ENCODE assay signal across 14 cellular contexts in the genomic region with DNA sequence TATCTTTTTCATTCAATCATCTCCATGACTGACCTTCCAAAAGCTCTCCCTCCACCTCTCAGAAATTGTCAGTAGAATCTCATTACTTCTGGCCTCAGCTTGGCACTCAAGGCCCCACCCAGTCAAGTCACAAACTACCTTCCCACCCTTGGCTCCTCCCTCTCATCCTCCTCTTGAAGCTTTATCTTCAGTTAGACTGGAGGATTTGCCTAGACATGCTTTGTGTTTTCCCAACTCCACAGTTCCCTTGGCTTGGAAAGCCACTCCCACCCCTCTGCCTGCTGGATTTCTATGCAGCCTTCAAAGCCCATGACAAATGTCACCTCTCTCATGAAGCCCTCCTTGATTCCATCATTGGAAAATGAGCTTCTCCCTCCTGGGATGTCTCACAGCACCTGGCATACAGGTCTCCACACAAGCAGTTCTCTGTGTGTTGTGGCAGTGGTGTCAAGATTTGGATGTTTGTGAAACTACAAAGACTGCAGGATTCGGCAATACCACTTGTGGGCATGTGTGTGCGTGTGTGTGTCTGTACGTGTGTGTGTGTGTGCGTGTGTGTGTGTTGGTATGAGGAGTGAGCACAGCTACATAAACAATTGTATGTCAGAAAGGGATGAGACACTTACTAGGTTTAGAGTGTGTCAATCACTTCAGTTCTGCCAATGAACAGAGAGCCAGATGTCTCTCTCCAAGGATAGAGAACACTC. TPM values are rescaled to one million over a fixed set of nuclear protein-coding genes. Genes with fewer than 3 reads are reported as not detected.
A peak's percentile ranks its signal among the peaks of the same experiment; 100 is the strongest.
DNase-seq lines count a peak whose midpoint lies in the region; ATAC-seq and TF ChIP-seq lines count a peak whose summit lies in the region.
"Had no signal": no experiment of that assay in that cellular context is flagged by ENCODE, and none has a peak within 500 bp of the region (broad histone marks: within the 10 kb centered on the region; RNA-seq: fewer than 3 reads in every experiment).

No MANE protein-coding gene starts in this region.

- no TSS peak for BruUV-seq in A673 (replicated peaks; lab: Mats Ljungman, UMichigan)

- H3K4me1 ChIP-seq in A673 (ENCODE audit: insufficient read depth, low read length, poor library complexity, severe bottlenecking) (no peaks in the 10 kb centered on the region), GM23338 (ENCODE audit: insufficient read depth) (no peaks in the 10 kb centered on the region; the same call in 1 of the 2 replicates), foreskin keratinocyte (peaks cover 7% of the 10 kb centered on the region)

- no peaks in the 10 kb centered on the region for H3K79me2 ChIP-seq in GM23338 (replicated peaks; ENCODE audit: insufficient read depth)

- H4K20me1 ChIP-seq in GM23338 (replicated peaks; ENCODE audit: insufficient read depth): no peaks in the 10 kb centered on the region

- no peak for TF ChIP-seq POLR2A in lower leg skin (IDR thresholded peaks at IDR 0.05)

- no peaks in the 10 kb centered on the region for H3K9me3 ChIP-seq in A673 (ENCODE audit: low read depth, low read length, poor library complexity, severe bottlenecking)

- CTCF ChIA-PET in A673 (lab: Charles Lee): interaction anchor here (0.6 kb wide), 2 partner anchors 7 to 201 kb away, joined by 3 to 10 read pairs; no protein-coding TSS in a partner anchor

- H3K36me3 ChIP-seq in A673 (ENCODE audit: insufficient read depth, low read length, poor library complexity, severe bottlenecking): no peaks in the 10 kb centered on the region
- no peaks in the 10 kb centered on the region for H3K36me3 ChIP-seq in GM23338 (ENCODE audit: insufficient read depth)

- ATAC-seq in GM23338 (peak; percentile 18; the same call in 1 of the 3 replicates), foreskin keratinocyte (peak; percentile 33), HG03039 (IDR thresholded peaks at IDR 0.05; ENCODE audit: unreplicated experiment) (no peak)

- H3K27me3 ChIP-seq in A673 (replicated peaks; ENCODE audit: insufficient read depth, low read depth, low read length, poor library complexity): no peaks in the 10 kb centered on the region
- H3K27me3 ChIP-seq in GM23338 (ENCODE audit: insufficient read depth): no peaks in the 10 kb centered on the region
- no peaks in the 10 kb centered on the region for H3K27me3 ChIP-seq in foreskin keratinocyte

- intact Hi-C loops in A673 (cut with micrococcal nuclease; ENCODE audit: unreplicated experiment) (no loop called here), lower leg skin (cut with DNase I; ENCODE audit: low total_unique reads) (no loop called here)

- peak; percentile 25 for DNase-seq in A673 (ENCODE audit: low spot score)
- no peak for DNase-seq in GM23338 (ENCODE audit: low spot score)
- peak; percentile 25 for DNase-seq in RPMI7951 (ENCODE audit: low read depth)
- DNase-seq in foreskin keratinocyte: peak; percentile 95 to 98
- DNase-seq in NCI-H446 treated with DMSO at 0.1 percent for 48 hours (lab: John Stamatoyannopoulos, UW): no peak
- no peak for DNase-seq in lower leg skin (ENCODE audit: low spot score in 2 of 2)
- DNase-seq in pons (ENCODE audit: low spot score): no peak
- DNase-seq: NCI-H2081 treated with DMSO at 0.1 percent for 48 hours, SHP77 treated with DMSO at 0.1 percent for 48 hours had no signal

- H3K36me3 Mint-ChIP-seq in GM23338 (ENCODE audit: low read depth): no peaks in the 10 kb centered on the region
- H3K36me3 Mint-ChIP-seq: CD4-positive, CD25-positive, alpha-beta regulatory T cell had no signal

- 36 to 51% methylated on average over 4 of the region's 4 CpGs for WGBS in lower leg skin, 2 donors

- POLR2A ChIA-PET in A673 (lab: Charles Lee; ENCODE audit: low non-redundant PET): no interaction called here

- H3K4me3 ChIP-seq in A673 (ENCODE audit: low read depth, low read length, poor library complexity, severe bottlenecking) (no peak overlapping the region), GM23338 (no peak overlapping the region), lower leg skin (ENCODE audit: low read depth, poor library complexity, severe bottlenecking) (no peak overlapping the region)

- no peak overlapping the region; the same call in 2 of the 3 replicates for H3K4me3 Mint-ChIP-seq in GM23338
- H3K4me3 Mint-ChIP-seq: CD4-positive, CD25-positive, alpha-beta regulatory T cell; central memory CD8-positive, alpha-beta T cell; neural crest cell had no signal

- H3K9me2 ChIP-seq in GM23338 (ENCODE audit: insufficient read depth): no peaks in the 10 kb centered on the region

- H3K4me2 ChIP-seq in GM23338: no peak overlapping the region

- H3K27ac ChIP-seq in A673 (ENCODE audit: low read depth, low read length, poor library complexity, severe bottlenecking) (no peak overlapping the region), GM23338 (ENCODE audit: low read depth) (no peak overlapping the region), foreskin keratinocyte (peak overlapping the region; percentile 100)

- TF ChIP-seq CTCF in A673 (conservative IDR thresholded peaks at IDR 0.05; ENCODE audit: low read depth, low read length): no peak
- no peak for TF ChIP-seq CTCF in GM23338 (conservative IDR thresholded peaks at IDR 0.05; ENCODE audit: low read depth in 2 of 2)
- no peak for TF ChIP-seq CTCF in foreskin keratinocyte (conservative IDR thresholded peaks at IDR 0.05)
- TF ChIP-seq CTCF in lower leg skin (IDR thresholded peaks at IDR 0.05): no peak

- no peaks in the 10 kb centered on the region for H3F3A ChIP-seq in GM23338 (replicated peaks; ENCODE audit: low read depth)

- no peaks in the 10 kb centered on the region for H3K9me3 Mint-ChIP-seq in GM23338
- H3K9me3 Mint-ChIP-seq: activated T-helper 2 cell treated with anti-CD3 and anti-CD28 coated beads, Interferon-gamma antibody, Interleukin-2, Interleukin-4, amounts not matched to agents 10 μg/mL and 5 μg/mL and 100 μg/mL, durations not matched to agents 14 hours and 24 hours and 36 hours; central memory CD8-positive, alpha-beta T cell; neural crest cell had no signal

- H2AFZ ChIP-seq in GM23338: peak overlapping the region; percentile 23; the same call in 1 of the 2 replicates

- H3K27ac Mint-ChIP-seq in GM23338: no peak overlapping the region; the same call in 1 of the 2 replicates
- H3K27ac Mint-ChIP-seq: activated T-helper 2 cell treated with anti-CD3 and anti-CD28 coated beads, Interferon-gamma antibody, Interleukin-2, Interleukin-4, amounts not matched to agents 10 μg/mL and 5 μg/mL and 100 μg/mL, durations not matched to agents 14 hours and 24 hours and 36 hours had no signal

- peaks cover 2% of the 10 kb centered on the region for H3K27me3 Mint-ChIP-seq in GM23338 (ENCODE audit: insufficient read depth, low read depth, poor library complexity)

- H3K4me1 Mint-ChIP-seq in GM23338: peaks cover 20% of the 10 kb centered on the region
- H3K4me1 Mint-ChIP-seq: CD4-positive, CD25-positive, alpha-beta regulatory T cell; central memory CD8-positive, alpha-beta T cell had no signal

TF ChIP-seq in GM23338, 12 proteins besides CTCF, POLR2A, EP300 and RAD21 (continues in another document):
- TF ChIP-seq ZNF114 (CRISPR knock-in tag; IDR thresholded peaks at IDR 0.05) (no peak), EZH2 (IDR thresholded peaks at IDR 0.05; ENCODE audit: low read depth, unreplicated experiment) (no peak), CREB1 (CRISPR knock-in tag; IDR thresholded peaks at IDR 0.05; ENCODE audit: low read depth) (no peak)
- TF ChIP-seq, protein P1, sequence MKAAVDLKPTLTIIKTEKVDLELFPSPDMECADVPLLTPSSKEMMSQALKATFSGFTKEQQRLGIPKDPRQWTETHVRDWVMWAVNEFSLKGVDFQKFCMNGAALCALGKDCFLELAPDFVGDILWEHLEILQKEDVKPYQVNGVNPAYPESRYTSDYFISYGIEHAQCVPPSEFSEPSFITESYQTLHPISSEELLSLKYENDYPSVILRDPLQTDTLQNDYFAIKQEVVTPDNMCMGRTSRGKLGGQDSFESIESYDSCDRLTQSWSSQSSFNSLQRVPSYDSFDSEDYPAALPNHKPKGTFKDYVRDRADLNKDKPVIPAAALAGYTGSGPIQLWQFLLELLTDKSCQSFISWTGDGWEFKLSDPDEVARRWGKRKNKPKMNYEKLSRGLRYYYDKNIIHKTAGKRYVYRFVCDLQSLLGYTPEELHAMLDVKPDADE (IDR thresholded peaks at IDR 0.05): no peak
- TF ChIP-seq, protein P2, sequence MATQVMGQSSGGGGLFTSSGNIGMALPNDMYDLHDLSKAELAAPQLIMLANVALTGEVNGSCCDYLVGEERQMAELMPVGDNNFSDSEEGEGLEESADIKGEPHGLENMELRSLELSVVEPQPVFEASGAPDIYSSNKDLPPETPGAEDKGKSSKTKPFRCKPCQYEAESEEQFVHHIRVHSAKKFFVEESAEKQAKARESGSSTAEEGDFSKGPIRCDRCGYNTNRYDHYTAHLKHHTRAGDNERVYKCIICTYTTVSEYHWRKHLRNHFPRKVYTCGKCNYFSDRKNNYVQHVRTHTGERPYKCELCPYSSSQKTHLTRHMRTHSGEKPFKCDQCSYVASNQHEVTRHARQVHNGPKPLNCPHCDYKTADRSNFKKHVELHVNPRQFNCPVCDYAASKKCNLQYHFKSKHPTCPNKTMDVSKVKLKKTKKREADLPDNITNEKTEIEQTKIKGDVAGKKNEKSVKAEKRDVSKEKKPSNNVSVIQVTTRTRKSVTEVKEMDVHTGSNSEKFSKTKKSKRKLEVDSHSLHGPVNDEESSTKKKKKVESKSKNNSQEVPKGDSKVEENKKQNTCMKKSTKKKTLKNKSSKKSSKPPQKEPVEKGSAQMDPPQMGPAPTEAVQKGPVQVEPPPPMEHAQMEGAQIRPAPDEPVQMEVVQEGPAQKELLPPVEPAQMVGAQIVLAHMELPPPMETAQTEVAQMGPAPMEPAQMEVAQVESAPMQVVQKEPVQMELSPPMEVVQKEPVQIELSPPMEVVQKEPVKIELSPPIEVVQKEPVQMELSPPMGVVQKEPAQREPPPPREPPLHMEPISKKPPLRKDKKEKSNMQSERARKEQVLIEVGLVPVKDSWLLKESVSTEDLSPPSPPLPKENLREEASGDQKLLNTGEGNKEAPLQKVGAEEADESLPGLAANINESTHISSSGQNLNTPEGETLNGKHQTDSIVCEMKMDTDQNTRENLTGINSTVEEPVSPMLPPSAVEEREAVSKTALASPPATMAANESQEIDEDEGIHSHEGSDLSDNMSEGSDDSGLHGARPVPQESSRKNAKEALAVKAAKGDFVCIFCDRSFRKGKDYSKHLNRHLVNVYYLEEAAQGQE (IDR thresholded peaks at IDR 0.05; ENCODE audit: unreplicated experiment): no peak

RNA-seq across cellular contexts. Expression of a gene that starts 45.3 kb away (rescaled TPM):
- total RNA-seq in A673 (2021) (42.3 and 43.2 TPM in 2 replicates), foreskin keratinocyte (21.4 and 22.9 TPM in 2 replicates), lower leg skin (10 to 100 TPM; 31.4 to 67.7 (median 55.1) TPM)
- 29.5 and 45.5 TPM in 2 replicates for total RNA-seq in GM23338 (2014; rRNA removed; shearing (Covaris generic))
- polyA plus RNA-seq in GM23338 (2016; fragmentation: Nextera tagmentation; extraction: Ambion mirVana) (12.3 and 17.3 TPM in 2 replicates), foreskin keratinocyte (6.4 and 6.8 TPM in 2 replicates)
- total RNA-seq in RPMI7951 (2014; rRNA removed; shearing (Covaris generic)): 22.0 and 30.8 TPM in 2 replicates

RNA-seq across cellular contexts. Expression of a gene that starts 54.8 kb away (rescaled TPM):
- 47.6 and 51.2 TPM in 2 replicates for total RNA-seq in A673 (2021)
- 66.5 and 79.4 TPM in 2 replicates for total RNA-seq in GM23338 (2014; rRNA removed; shearing (Covaris generic))
- 86.6 and 88.7 TPM in 2 replicates for polyA plus RNA-seq in GM23338 (2016; fragmentation: Nextera tagmentation; extraction: Ambion mirVana)
- 26.6 and 33.9 TPM in 2 replicates for total RNA-seq in RPMI7951 (2014; rRNA removed; shearing (Covaris generic))
- 18.4 and 19.1 TPM in 2 replicates for total RNA-seq in foreskin keratinocyte
- polyA plus RNA-seq in foreskin keratinocyte: 17.0 and 19.1 TPM in 2 replicates
- 10 to 100 TPM; 32.5 to 44.3 (median 42.8) TPM for total RNA-seq in lower leg skin

Comparison
In these comparisons a context has a peak if more than half of its experiments do, and no peak if none do; other contexts are left out.
1. DNase-seq: peak in A673 (single experiment), RPMI7951 (single experiment) and foreskin keratinocyte (2 of 2); none in GM23338 (single experiment), NCI-H446 treated with DMSO at 0.1 percent for 48 hours (single experiment), lower leg skin (0 of 2) and pons (single experiment).